ENCODE assay signal across 8 cellular contexts in the genomic region with DNA sequence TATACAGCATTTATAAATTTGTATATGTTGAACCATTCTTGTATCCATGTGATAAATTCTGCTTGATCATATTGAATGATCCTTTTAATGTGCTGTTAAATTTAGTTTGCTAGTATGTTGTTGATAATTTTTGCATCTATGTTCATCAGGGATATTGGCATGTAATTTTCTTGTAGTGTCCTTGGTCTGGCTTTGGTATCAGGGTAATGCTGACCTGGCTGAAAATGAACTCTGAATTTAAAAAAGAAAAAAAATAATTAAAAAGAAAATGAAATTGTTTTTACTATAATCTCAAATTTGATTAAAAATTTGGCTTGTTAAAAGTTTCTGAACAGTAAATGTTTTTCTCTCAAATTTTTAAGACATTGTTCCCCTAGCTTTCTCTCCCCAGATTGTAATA. TPM values are rescaled to one million over a fixed set of nuclear protein-coding genes. Genes with fewer than 3 reads are reported as not detected.
"Had no signal": no experiment of that assay in that cellular context is flagged by ENCODE, and none has a peak within 500 bp of the region (broad histone marks: within the 10 kb centered on the region; RNA-seq: fewer than 3 reads in every experiment).

No MANE protein-coding gene starts in this region.

- H3K4me3 ChIP-seq: GM23338 had no signal

- FAIRE-seq: H1, H54, HTR-8/SVneo had no signal

- H3K4me2 ChIP-seq: GM23338 had no signal

- DNase-seq: H9, KG1 had no signal

- H2AFZ ChIP-seq: GM23338 had no signal

RNA-seq across cellular contexts. Expression of gene RAD51AP2, which starts 46.3 kb away (rescaled TPM):
- total RNA-seq: HT-29 had no signal
- polyA plus RNA-seq: IgD-negative memory B cell had no signal
